22 cellular contexts compared by ENCODE assay signal in genomic region chr4:133802741-133803140, GRCh38.
DNase-seq lines count a peak whose midpoint lies in the region; ATAC-seq, FAIRE-seq and TF ChIP-seq lines count a peak whose summit lies in the region.
"Had no signal": no experiment of that assay in that cellular context is flagged by ENCODE, and none has a peak within 500 bp of the region (broad histone marks: within the 10 kb centered on the region; RNA-seq: fewer than 3 reads in every experiment).

No MANE protein-coding gene starts in this region.

- no peaks in the 10 kb centered on the region for H3K36me3 Mint-ChIP-seq in glutamatergic neuron (ENCODE audit: unreplicated experiment)
- no peaks in the 10 kb centered on the region for H3K36me3 Mint-ChIP-seq in activated CD8-positive, alpha-beta memory T cell treated with anti-CD3 and anti-CD28 coated beads, Interleukin-2, amount 10 ng/mL, durations not matched to agents 7 days and 5 days
- H3K36me3 Mint-ChIP-seq: IgD-negative memory B cell, immature natural killer cell had no signal

- DNase-seq in EL (peak; percentile 69), NCI-H226 (peak; percentile 31), dedifferentiated amniotic fluid mesenchymal stem cell (ENCODE audit: extremely low spot score) (peak; percentile 31), frontal cortex (ENCODE audit: low spot score in 2 of 2) (no peak), glutamatergic neuron (no peak), adrenal gland (no peak)
- DNase-seq in activated CD8-positive, alpha-beta memory T cell treated with anti-CD3 and anti-CD28 coated beads, Interleukin-2, amount 10 ng/mL, durations not matched to agents 7 days and 5 days = no peak
- DNase-seq: activated CD8-positive, alpha-beta T cell treated with anti-CD3 and anti-CD28 coated beads for 36 hours; activated T-cell treated with anti-CD3 and anti-CD28 coated beads, Interleukin-2, amount 50 U/mL, for 1 hour; C1 segment of cervical spinal cord; cerebellar nuclear complex; DND-41; GOT3; immature natural killer cell; left ventricle myocardium superior; NCI-H1417 treated with DMSO at 0.1 percent for 48 hours; NCI-H2107; NCI-H524 treated with DMSO at 0.1 percent for 48 hours had no signal

- H3K27ac ChIP-seq in adrenal gland = no peak overlapping the region
- H3K27ac ChIP-seq: hepatocyte had no signal

- no peak for TF ChIP-seq CTCF in glutamatergic neuron (IDR thresholded peaks at IDR 0.05; ENCODE audit: partially characterized antibody, unreplicated experiment)
- no peak for TF ChIP-seq CTCF in adrenal gland (IDR thresholded peaks at IDR 0.05)

- H3K27me3 ChIP-seq in adrenal gland = no peaks in the 10 kb centered on the region
- H3K27me3 ChIP-seq: hepatocyte had no signal

- H3K27me3 Mint-ChIP-seq in glutamatergic neuron (ENCODE audit: unreplicated experiment) = peaks cover 2% of the 10 kb centered on the region
- H3K27me3 Mint-ChIP-seq in activated CD8-positive, alpha-beta memory T cell treated with anti-CD3 and anti-CD28 coated beads, Interleukin-2, amount 10 ng/mL, durations not matched to agents 7 days and 5 days = no peaks in the 10 kb centered on the region
- H3K27me3 Mint-ChIP-seq: activated CD8-positive, alpha-beta T cell treated with anti-CD3 and anti-CD28 coated beads for 36 hours; IgD-negative memory B cell had no signal

- H3K9me3 Mint-ChIP-seq in glutamatergic neuron (ENCODE audit: unreplicated experiment) = peaks cover 2% of the 10 kb centered on the region
- H3K9me3 Mint-ChIP-seq in activated CD8-positive, alpha-beta memory T cell treated with anti-CD3 and anti-CD28 coated beads, Interleukin-2, amount 10 ng/mL, durations not matched to agents 7 days and 5 days (ENCODE audit: low read depth) = no peaks in the 10 kb centered on the region
- H3K9me3 Mint-ChIP-seq: activated CD8-positive, alpha-beta T cell treated with anti-CD3 and anti-CD28 coated beads for 36 hours had no signal

- no peak overlapping the region for H3K4me3 ChIP-seq in adrenal gland
- H3K4me3 ChIP-seq: hepatocyte had no signal

- H3K27ac Mint-ChIP-seq in glutamatergic neuron (ENCODE audit: unreplicated experiment) = no peak overlapping the region
- H3K27ac Mint-ChIP-seq in activated CD8-positive, alpha-beta memory T cell treated with anti-CD3 and anti-CD28 coated beads, Interleukin-2, amount 10 ng/mL, durations not matched to agents 7 days and 5 days = no peak overlapping the region
- H3K27ac Mint-ChIP-seq: activated CD8-positive, alpha-beta T cell treated with anti-CD3 and anti-CD28 coated beads for 36 hours; IgD-negative memory B cell; immature natural killer cell had no signal

- no peak overlapping the region for H3K4me3 Mint-ChIP-seq in glutamatergic neuron (ENCODE audit: unreplicated experiment)
- no peak overlapping the region for H3K4me3 Mint-ChIP-seq in activated CD8-positive, alpha-beta memory T cell treated with anti-CD3 and anti-CD28 coated beads, Interleukin-2, amount 10 ng/mL, durations not matched to agents 7 days and 5 days
- H3K4me3 Mint-ChIP-seq: activated CD8-positive, alpha-beta T cell treated with anti-CD3 and anti-CD28 coated beads for 36 hours; IgD-negative memory B cell; immature natural killer cell had no signal

- intact Hi-C loops in adrenal gland (cut with DNase I) = no loop called here

- peak; percentile 50 for FAIRE-seq in frontal cortex (lab: Jason Lieb, UNC)

- H3K4me1 Mint-ChIP-seq in glutamatergic neuron (ENCODE audit: low read depth, unreplicated experiment) = peaks cover 3% of the 10 kb centered on the region
- H3K4me1 Mint-ChIP-seq in activated CD8-positive, alpha-beta memory T cell treated with anti-CD3 and anti-CD28 coated beads, Interleukin-2, amount 10 ng/mL, durations not matched to agents 7 days and 5 days = no peaks in the 10 kb centered on the region
- H3K4me1 Mint-ChIP-seq: IgD-negative memory B cell, immature natural killer cell had no signal

- TF ChIP-seq POLR2A in adrenal gland (IDR thresholded peaks at IDR 0.05) = no peak

- H3K36me3 ChIP-seq in adrenal gland (replicated peaks in 1 of 2) = no peaks in the 10 kb centered on the region

- no peaks in the 10 kb centered on the region for H3K4me1 ChIP-seq in adrenal gland (replicated peaks in 1 of 2)

- CTCF ChIA-PET in activated CD8-positive, alpha-beta memory T cell treated with anti-CD3 and anti-CD28 coated beads, Interleukin-2, amount 10 ng/mL, durations not matched to agents 7 days and 5 days (lab: Charles Lee) = no interaction called here

- no peak for ATAC-seq in HG03280 (IDR thresholded peaks at IDR 0.05; ENCODE audit: unreplicated experiment)
- no peak for ATAC-seq in activated CD8-positive, alpha-beta memory T cell treated with anti-CD3 and anti-CD28 coated beads, Interleukin-2, amount 10 ng/mL, durations not matched to agents 7 days and 5 days
- ATAC-seq: activated CD4-positive, CD25-positive, alpha-beta regulatory T cell treated with anti-CD3 and anti-CD28 coated beads, Interleukin-2, amount 50 U/mL, for 24 hours; activated CD8-positive, alpha-beta T cell treated with anti-CD3 and anti-CD28 coated beads for 36 hours; left ventricle myocardium superior had no signal

- 88 to 96% (median 90%) methylated on average over 2 of the region's 2 CpGs for WGBS in adrenal gland, 4 donors

- H3K9me3 ChIP-seq in adrenal gland (replicated peaks in 1 of 3) = no peaks in the 10 kb centered on the region

Comparison
In these comparisons a context has a peak if more than half of its experiments do, and no peak if none do; other contexts are left out.
1. DNase-seq: peak in EL (single experiment), NCI-H226 (single experiment) and dedifferentiated amniotic fluid mesenchymal stem cell (single experiment); none in frontal cortex (0 of 2), glutamatergic neuron (single experiment), adrenal gland (0 of 7) and activated CD8-positive, alpha-beta memory T cell treated with anti-CD3 and anti-CD28 coated beads, Interleukin-2, amount 10 ng/mL, durations not matched to agents 7 days and 5 days (single experiment).